In the genomic region with DNA sequence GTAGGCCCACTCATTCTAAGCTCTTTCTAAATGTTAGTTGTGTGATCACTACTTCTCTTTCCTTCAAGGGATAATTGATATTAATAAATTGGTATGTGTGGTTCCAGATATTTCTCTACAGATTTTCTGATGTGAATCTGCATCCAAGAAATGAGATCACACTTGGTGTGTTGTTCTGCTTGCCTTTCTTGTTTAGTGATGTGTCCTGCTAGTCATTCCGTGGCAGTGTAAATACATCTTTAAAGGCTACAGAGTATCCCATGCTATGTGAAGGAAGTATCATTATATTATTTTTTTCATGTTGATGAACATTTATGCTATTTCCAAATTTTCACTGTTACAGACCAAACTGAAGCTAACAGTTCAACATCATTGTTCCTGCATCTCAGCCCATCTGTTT, we compare ENCODE assay signal across 17 cellular contexts. TPM values are rescaled to one million over a fixed set of nuclear protein-coding genes. Genes with fewer than 3 reads are reported as not detected.
"Had no signal": no experiment of that assay in that cellular context is flagged by ENCODE, and none has a peak within 500 bp of the region (broad histone marks: within the 10 kb centered on the region; RNA-seq: fewer than 3 reads in every experiment).

No MANE protein-coding gene starts in this region.

- H3K9me3 Mint-ChIP-seq: activated naive CD4-positive, alpha-beta T cell treated with anti-CD3 and anti-CD28 coated beads, Interleukin-2, amount 50 U/mL, for 24 hours; naive thymus-derived CD4-positive, alpha-beta T cell had no signal

- H3K36me3 ChIP-seq: colonic mucosa, spleen, tibial artery, WERI-Rb-1 had no signal

- H3K27ac ChIP-seq: colonic mucosa, tibial artery, WERI-Rb-1 had no signal

- H3K27ac Mint-ChIP-seq: activated naive CD4-positive, alpha-beta T cell treated with anti-CD3 and anti-CD28 coated beads, Interleukin-2, amount 50 U/mL, for 24 hours; naive thymus-derived CD4-positive, alpha-beta T cell had no signal

- H3K4me3 ChIP-seq: colonic mucosa, lung, spleen, tibial artery had no signal

- H3K4me3 Mint-ChIP-seq: activated naive CD4-positive, alpha-beta T cell treated with anti-CD3 and anti-CD28 coated beads, Interleukin-2, amount 50 U/mL, for 24 hours; naive thymus-derived CD4-positive, alpha-beta T cell; neural crest cell had no signal

- DNase-seq: activated CD4-positive, CD25-positive, alpha-beta regulatory T cell treated with anti-CD3 and anti-CD28 coated beads, Interleukin-2, amount 50 U/mL, for 72 hours; activated gamma-delta T cell treated with Interleukin-2 at 50 U/mL for 16 hours; activated T-cell treated with anti-CD3 and anti-CD28 coated beads, Interleukin-2, amount 50 U/mL, for 1 hour; aorta; foreskin melanocyte; naive thymus-derived CD4-positive, alpha-beta T cell; posterior cingulate gyrus; spleen; stimulated activated CD4-positive, alpha-beta T cell treated with anti-CD3 and anti-CD28 coated beads, Interleukin-4, amount 100 ng/mL, for 1 hour; stimulated activated naive CD4-positive, alpha-beta T cell treated with Interleukin-2 at 50 U/mL for 16 hours; tibial artery; WERI-Rb-1 had no signal

- H3K27me3 ChIP-seq: colonic mucosa, spleen, tibial artery had no signal

- H3K4me1 ChIP-seq: colonic mucosa, spleen, tibial artery had no signal

- H3K4me1 Mint-ChIP-seq: activated naive CD4-positive, alpha-beta T cell treated with anti-CD3 and anti-CD28 coated beads, Interleukin-2, amount 50 U/mL, for 24 hours; naive thymus-derived CD4-positive, alpha-beta T cell had no signal

- H3K27me3 Mint-ChIP-seq: activated naive CD4-positive, alpha-beta T cell treated with anti-CD3 and anti-CD28 coated beads, Interleukin-2, amount 50 U/mL, for 24 hours; naive thymus-derived CD4-positive, alpha-beta T cell had no signal

- H3K9me3 ChIP-seq: colonic mucosa, spleen, tibial artery had no signal

RNA-seq across cellular contexts. Expression of a gene that starts 13.2 kb away (rescaled TPM):
- total RNA-seq: epithelial cell of proximal tubule had no signal
